ENCODE assay signal across 9 cellular contexts in the genomic region with DNA sequence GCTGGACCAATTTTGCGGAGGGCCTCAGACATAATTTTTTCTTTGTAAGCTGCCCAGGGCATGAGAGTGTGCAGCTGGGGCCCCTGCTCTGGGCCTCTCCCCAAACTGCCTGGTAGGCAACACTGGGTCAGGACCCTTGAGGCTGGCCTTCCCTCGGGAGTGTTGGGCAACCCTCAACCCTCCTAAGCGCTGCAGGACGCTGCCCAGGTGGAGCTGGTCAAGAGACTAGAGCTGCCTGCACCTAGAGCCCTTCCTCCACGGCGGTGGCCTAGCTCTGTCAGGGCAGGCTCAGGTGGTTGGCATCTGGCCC. TPM values are rescaled to one million over a fixed set of nuclear protein-coding genes. Genes with fewer than 3 reads are reported as not detected.
DNase-seq lines count a peak whose midpoint lies in the region; ATAC-seq and TF ChIP-seq lines count a peak whose summit lies in the region.
"Had no signal": no experiment of that assay in that cellular context is flagged by ENCODE, and none has a peak within 500 bp of the region (broad histone marks: within the 10 kb centered on the region; RNA-seq: fewer than 3 reads in every experiment).

No MANE protein-coding gene starts in this region.

- peak overlapping the region; percentile 41 for H3K27ac Mint-ChIP-seq in progenitor cell of endocrine pancreas

- peak overlapping the region; percentile 75 for H2AFZ ChIP-seq in PC-3 (ENCODE audit: low read length)

- POLR2A ChIA-PET in PC-3 (lab: Charles Lee; ENCODE audit: unreplicated experiment) = no interaction called here

- H3K27ac ChIP-seq in PC-3 (ENCODE audit: low read length) = no peak overlapping the region

- H3K9me3 ChIP-seq in PC-3 (ENCODE audit: low read length) = no peaks in the 10 kb centered on the region

- peaks cover 20% of the 10 kb centered on the region; the same call in 1 of the 2 replicates for H3K36me3 ChIP-seq in PC-3 (ENCODE audit: low read depth, low read length)

- DNase-seq in GM12864 (ENCODE audit: low read depth) (no peak), PC-3 (no peak), fibroblast of the aortic adventitia (ENCODE audit: low read depth) (no peak), progenitor cell of endocrine pancreas (ENCODE audit: low spot score, unreplicated experiment) (no peak), pons (ENCODE audit: low spot score) (no peak), HUDEP-2 (lab: John Stamatoyannopoulos, UW; ENCODE audit: unreplicated experiment in 76 of 76) (no peak)
- DNase-seq: foreskin melanocyte had no signal

- peaks cover 13% of the 10 kb centered on the region for H3K36me3 Mint-ChIP-seq in progenitor cell of endocrine pancreas (ENCODE audit: insufficient read depth)

- TF ChIP-seq CTCF in GM12864 (IDR thresholded peaks at IDR 0.05; ENCODE audit: low read depth, low read length, missing control alignments) (no peak), PC-3 (conservative IDR thresholded peaks at IDR 0.05; ENCODE audit: low read depth, low read length) (no peak), fibroblast of the aortic adventitia (IDR thresholded peaks at IDR 0.05; ENCODE audit: insufficient read depth, low read length) (no peak), progenitor cell of endocrine pancreas (IDR thresholded peaks at IDR 0.05; ENCODE audit: unreplicated experiment) (no peak)

- H3K4me1 Mint-ChIP-seq in progenitor cell of endocrine pancreas (ENCODE audit: low read depth) = peaks cover 13% of the 10 kb centered on the region

- peak overlapping the region; percentile 90 for H3K4me2 ChIP-seq in PC-3 (ENCODE audit: low read length)

- H3K27me3 Mint-ChIP-seq in progenitor cell of endocrine pancreas = no peaks in the 10 kb centered on the region

- H3K4me1 ChIP-seq in PC-3 (ENCODE audit: insufficient read depth, low read length) = peaks cover 31% of the 10 kb centered on the region

- ATAC-seq in PC-3 (peak; percentile 18), GM21723 (IDR thresholded peaks at IDR 0.05; ENCODE audit: unreplicated experiment) (no peak), GM18870 (IDR thresholded peaks at IDR 0.05; ENCODE audit: unreplicated experiment) (no peak)

- H3K79me2 ChIP-seq in PC-3 (ENCODE audit: low read length) = peaks cover 23% of the 10 kb centered on the region

- CTCF ChIA-PET in PC-3 (lab: Charles Lee) = interaction anchor here (0.7 kb wide), 1 partner anchor 251 kb away, joined by 4 read pairs; no protein-coding TSS in a partner anchor

- H3K9me2 ChIP-seq in PC-3 (replicated peaks; ENCODE audit: low read length) = no peaks in the 10 kb centered on the region

- no peaks in the 10 kb centered on the region for H3K27me3 ChIP-seq in PC-3 (ENCODE audit: low read length)

- H3K4me3 Mint-ChIP-seq in progenitor cell of endocrine pancreas (ENCODE audit: low read depth) = peak overlapping the region; percentile 90

- intact Hi-C loops in PC-3 (cut with micrococcal nuclease) = loop anchor here (1.0 kb wide), 1 partner anchor 8 kb away; no protein-coding TSS in a partner anchor

- peak overlapping the region; percentile 86 for H3K9ac ChIP-seq in PC-3 (ENCODE audit: low read length)

- H3F3A ChIP-seq in PC-3 (ENCODE audit: low read length, unreplicated experiment) = no peaks in the 10 kb centered on the region

- BruUV-seq in PC-3 (replicated peaks; lab: Mats Ljungman, UMichigan) = no TSS peak

- H3K4me3 ChIP-seq in GM12864 (ENCODE audit: low read depth, low read length) (peak overlapping the region; percentile 60), PC-3 (ENCODE audit: low read length) (peak overlapping the region; percentile 85), fibroblast of the aortic adventitia (ENCODE audit: low read depth, low read length) (peak overlapping the region; percentile 74)

- H4K20me1 ChIP-seq in PC-3 (ENCODE audit: low read length) = peaks cover 8% of the 10 kb centered on the region

- no peaks in the 10 kb centered on the region for H3K9me3 Mint-ChIP-seq in progenitor cell of endocrine pancreas (ENCODE audit: low read depth)

RNA-seq across cellular contexts. Expression of a gene that starts 0.5 kb away (rescaled TPM):
- total RNA-seq in PC-3 (2014; rRNA removed) (84.2 and 88.1 TPM in 2 replicates), fibroblast of the aortic adventitia (ENCODE audit: low replicate concordance) (3.7 and 17.9 TPM in 2 replicates), progenitor cell of endocrine pancreas (261 and 292 TPM in 2 replicates)

RNA-seq across cellular contexts. Expression of a gene that starts 9.8 kb away (rescaled TPM):
- 165 and 202 TPM in 2 replicates for total RNA-seq in PC-3 (2014; rRNA removed)
- 29.3 and 44.1 TPM in 2 replicates for total RNA-seq in fibroblast of the aortic adventitia (ENCODE audit: low replicate concordance)
- total RNA-seq in progenitor cell of endocrine pancreas = 45.7 and 48.7 TPM in 2 replicates

RNA-seq across cellular contexts. Expression of a gene that starts 17.4 kb away (rescaled TPM):
- total RNA-seq in PC-3 (2014; rRNA removed) = 165 and 177 TPM in 2 replicates
- total RNA-seq in fibroblast of the aortic adventitia (ENCODE audit: low replicate concordance) = 19.5 and 53.1 TPM in 2 replicates
- 102 and 111 TPM in 2 replicates for total RNA-seq in progenitor cell of endocrine pancreas

RNA-seq across cellular contexts. Expression of a gene that starts 28.2 kb away (rescaled TPM):
- total RNA-seq in PC-3 (2014; rRNA removed) = not detected in 2 replicates
- 6.8 and 18.2 TPM in 2 replicates for total RNA-seq in fibroblast of the aortic adventitia (ENCODE audit: low replicate concordance)
- 4.8 and 6.2 TPM in 2 replicates for total RNA-seq in progenitor cell of endocrine pancreas

RNA-seq across cellular contexts. Expression of a gene that starts 47.7 kb away (rescaled TPM):
- total RNA-seq in PC-3 (2014; rRNA removed) = not detected in 2 replicates
- not detected in 2 replicates for total RNA-seq in fibroblast of the aortic adventitia (ENCODE audit: low replicate concordance)
- total RNA-seq in progenitor cell of endocrine pancreas = 0.55 and 0.62 TPM in 2 replicates
